ENCODE assay signal across 23 cellular contexts in genomic region chr5:12730354-12730753, GRCh38.
DNase-seq lines count a peak whose midpoint lies in the region; ATAC-seq, FAIRE-seq and TF ChIP-seq lines count a peak whose summit lies in the region.
"Had no signal": no experiment of that assay in that cellular context is flagged by ENCODE, and none has a peak within 500 bp of the region (broad histone marks: within the 10 kb centered on the region; RNA-seq: fewer than 3 reads in every experiment).

No MANE protein-coding gene starts in this region.

- H2BK12ac ChIP-seq in H1 (ENCODE audit: low read depth, low read length), result no peak overlapping the region

- dilution Hi-C loops in IMR-90 (cut with HindIII; ENCODE audit: low sequenced_read_pairs, unreplicated experiment), result no loop called here

- H2BK15ac ChIP-seq in IMR-90 (ENCODE audit: low read depth, low read length) (no peak overlapping the region), H1 (ENCODE audit: low read length) (no peak overlapping the region)

- TF ChIP-seq CTCF in HepG2 (CRISPR knock-in tag; IDR thresholded peaks at IDR 0.05) (no peak), right lobe of liver (IDR thresholded peaks at IDR 0.05) (no peak), IMR-90 (conservative IDR thresholded peaks at IDR 0.05; ENCODE audit: low read depth, low read length) (no peak), H1 (IDR thresholded peaks at IDR 0.05; ENCODE audit: control extremely low read depth in 1 of 3, insufficient read depth in 1 of 3, low read depth in 1 of 3, low read length in 3 of 3) (no peak)

- BruUV-seq in HepG2 (replicated peaks; lab: Mats Ljungman, UMichigan) (no TSS peak), IMR-90 (replicated peaks; lab: Mats Ljungman, UMichigan) (no TSS peak)

- H3K18ac ChIP-seq in IMR-90 (ENCODE audit: low read depth, low read length), result no peak overlapping the region
- H3K18ac ChIP-seq in H1 (ENCODE audit: extremely low read depth, low read length), result no peak overlapping the region

- H2BK120ac ChIP-seq in IMR-90 (ENCODE audit: low read depth, low read length) (no peak overlapping the region), H1 (replicated peaks; ENCODE audit: low read depth, low read length) (no peak overlapping the region)

- no peaks in the 10 kb centered on the region for H3K23me2 ChIP-seq in H1 (ENCODE audit: low read depth, low read length)

- H3K4me2 ChIP-seq in HepG2 (ENCODE audit: low read depth, low read length) (no peak overlapping the region), IMR-90 (ENCODE audit: low read depth, low read length) (no peak overlapping the region), H1 (ENCODE audit: insufficient read depth in 1 of 2, low read depth in 2 of 2, low read length in 2 of 2) (no peak overlapping the region)
- H3K4me2 ChIP-seq: BLaER1 had no signal

- H2BK5ac ChIP-seq in IMR-90 (ENCODE audit: low read depth, low read length, poor library complexity, severe bottlenecking) (no peak overlapping the region), H1 (ENCODE audit: low read depth, low read length) (no peak overlapping the region)

- H3K4ac ChIP-seq in IMR-90 (ENCODE audit: low read depth, low read length) (no peak overlapping the region), H1 (replicated peaks; ENCODE audit: insufficient read length, low read depth, low read length) (no peak overlapping the region)

- H4K20me1 ChIP-seq in HepG2 (ENCODE audit: insufficient read depth, low read length) (no peaks in the 10 kb centered on the region), IMR-90 (ENCODE audit: insufficient read depth, low read length) (no peaks in the 10 kb centered on the region), H1 (replicated peaks in 1 of 2; ENCODE audit: control insufficient read depth in 1 of 2, insufficient read depth in 2 of 2, low read length in 2 of 2) (no peaks in the 10 kb centered on the region)
- H4K20me1 ChIP-seq: BLaER1 had no signal

- H3K4me1 ChIP-seq in HepG2 (ENCODE audit: insufficient read depth, low read length) (no peaks in the 10 kb centered on the region), right lobe of liver (no peaks in the 10 kb centered on the region), IMR-90 (ENCODE audit: control insufficient read depth, insufficient read depth, low read length) (no peaks in the 10 kb centered on the region), H1 (replicated peaks in 1 of 4; ENCODE audit: control insufficient read depth in 3 of 4, insufficient read depth in 4 of 4, low read length in 3 of 4) (no peaks in the 10 kb centered on the region)
- H3K4me1 ChIP-seq: BE2C, BLaER1 had no signal

- 29% methylated on average over 1 of the region's 1 CpG for WGBS in HepG2 (ENCODE audit: low lambda C conversion rate)
- 100% methylated on average over 1 of the region's 1 CpG for WGBS in right lobe of liver (ENCODE audit: insufficient coverage, low coverage, low lambda C conversion rate, missing lambda C conversion rate)
- WGBS in IMR-90 (ENCODE audit: extremely low coverage in 2 of 2, insufficient read length in 1 of 2), 2 experiments, result no CpG with 5 or more reads among the region's 1 CpG
- 100% methylated on average over 1 of the region's 1 CpG; no CpG with 5 or more reads in 1 of the 2 experiments for WGBS in H1 (ENCODE audit: extremely low coverage in 1 of 2, insufficient coverage in 1 of 2, insufficient read length in 1 of 2, insufficient replicate concordance in 2 of 2, low coverage in 1 of 2, low lambda C conversion rate in 2 of 2, missing lambda C conversion rate in 1 of 2), 2 experiments

- no peak overlapping the region for H2AK5ac ChIP-seq in IMR-90 (ENCODE audit: low read depth, low read length)
- no peak overlapping the region for H2AK5ac ChIP-seq in H1 (ENCODE audit: low read depth, low read length)

- TF ChIP-seq POLR2A in HepG2 (IDR thresholded peaks at IDR 0.05; ENCODE audit: insufficient read depth in 1 of 2, low read depth in 2 of 2, low read length in 2 of 2) (no peak), right lobe of liver (IDR thresholded peaks at IDR 0.05) (no peak), IMR-90 (IDR thresholded peaks at IDR 0.05; ENCODE audit: low read depth, low read length) (no peak), H1 (IDR thresholded peaks at IDR 0.05; ENCODE audit: control extremely low read depth in 1 of 2, low read depth in 2 of 2, low read length in 2 of 2) (no peak; a peak in 1 of 3 replicates)

- H4K5ac ChIP-seq in IMR-90 (ENCODE audit: low read depth, low read length) (no peak overlapping the region), H1 (ENCODE audit: insufficient read length, low read depth, low read length) (no peak overlapping the region)

- no peaks in the 10 kb centered on the region for H3K9me1 ChIP-seq in IMR-90 (ENCODE audit: insufficient read depth, low read length)

- FAIRE-seq in HepG2 (lab: Jason Lieb, UNC) (no peak), H1 (lab: Jason Lieb, UNC) (no peak)
- FAIRE-seq: G401.6, GM12891, GM19239 had no signal

- in situ Hi-C loops in HepG2 (cut with HindIII; ENCODE audit: extremely low pct_ligation_motif_present, low pct_unique_long_range_greater_than_20kb), result no loop called here
- in situ Hi-C loops in IMR-90 (cut with MboI; ENCODE audit: low sequenced_read_pairs), result no loop called here

- DNase-seq in HepG2 (ENCODE audit: low spot score) (no peak), right lobe of liver (no peak), IMR-90 (no peak), H1 (ENCODE audit: low read depth in 1 of 2, low spot score in 2 of 2) (no peak), NOMO-1 (lab: John Stamatoyannopoulos, UW; ENCODE audit: unreplicated experiment in 2 of 2) (no peak), NCI-H1092 (lab: John Stamatoyannopoulos, UW) (no peak)
- DNase-seq: ACHN; BE2C; C1 segment of cervical spinal cord; CD4-positive, alpha-beta memory T cell; CD4-positive, CD25-positive, alpha-beta regulatory T cell; CD8-positive, alpha-beta memory T cell; COR-L47; DMS 273 treated with DMSO at 0.1 percent for 48 hours; DMS153; DMS53; DMS79 treated with DMSO at 0.1 percent for 48 hours; GF-D8 had no signal

- no peak overlapping the region for H4K91ac ChIP-seq in IMR-90 (ENCODE audit: insufficient read depth, low read depth, low read length)
- H4K91ac ChIP-seq in H1 (replicated peaks; ENCODE audit: insufficient read length, low read length), result no peak overlapping the region

- no peaks in the 10 kb centered on the region for H3K79me2 ChIP-seq in HepG2 (ENCODE audit: insufficient read depth, low read length)
- H3K79me2 ChIP-seq in H1 (ENCODE audit: control insufficient read depth in 1 of 2, insufficient read depth in 2 of 2, low read length in 2 of 2), result no peaks in the 10 kb centered on the region

- POLR2A ChIA-PET in HepG2 (lab: Yijun Ruan, JAX) (no interaction called here), IMR-90 (lab: Charles Lee; ENCODE audit: unreplicated experiment) (no interaction called here), H1 (lab: Charles Lee; ENCODE audit: partially characterized antibody) (interaction anchor here (0.6 kb wide), 2 partner anchors 19 to 238 kb away, joined by 3 to 4 read pairs; no protein-coding TSS in a partner anchor)

- H3K4me3 ChIP-seq in HepG2 (replicated peaks in 1 of 3; ENCODE audit: insufficient read depth in 1 of 3, low read depth in 2 of 3, low read length in 3 of 3), result no peak overlapping the region
- H3K4me3 ChIP-seq in right lobe of liver, result no peak overlapping the region
- H3K4me3 ChIP-seq in IMR-90 (ENCODE audit: insufficient read depth, low read depth, low read length), result no peak overlapping the region
- no peak overlapping the region for H3K4me3 ChIP-seq in H1 (ENCODE audit: extremely low read depth in 1 of 4, insufficient read depth in 2 of 4, low read depth in 3 of 4, low read length in 4 of 4)
- H3K4me3 ChIP-seq: BLaER1 had no signal

- H3K27ac ChIP-seq in HepG2 (ENCODE audit: extremely low read length, insufficient read depth, low read length) (no peak overlapping the region), right lobe of liver (no peak overlapping the region), IMR-90 (ENCODE audit: insufficient read depth, low read length) (no peak overlapping the region), H1 (ENCODE audit: low read depth, low read length) (no peak overlapping the region)
- H3K27ac ChIP-seq: 22Rv1, BLaER1 had no signal

- no peak for TF ChIP-seq RAD21 in HepG2 (CRISPR knock-in tag; IDR thresholded peaks at IDR 0.05)
- no peak for TF ChIP-seq RAD21 in IMR-90 (IDR thresholded peaks at IDR 0.05; ENCODE audit: low read length)
- TF ChIP-seq RAD21 in H1 (IDR thresholded peaks at IDR 0.05 in 1 of 2, conservative IDR thresholded peaks at IDR 0.05 in 1 of 2; ENCODE audit: low read depth in 2 of 2, low read length in 2 of 2), result no peak

- peaks cover 88% of the 10 kb centered on the region for H3K9me3 ChIP-seq in HepG2 (ENCODE audit: low read length)
- H3K9me3 ChIP-seq in right lobe of liver, result no peaks in the 10 kb centered on the region
- no peaks in the 10 kb centered on the region; the same call in 1 of the 2 replicates for H3K9me3 ChIP-seq in IMR-90 (ENCODE audit: control insufficient read depth, insufficient read depth, low read length)
- H3K9me3 ChIP-seq in H1 (ENCODE audit: insufficient read depth in 2 of 2, low read depth in 1 of 2, low read length in 1 of 2), result peaks cover 11 to 18% of the 10 kb centered on the region in 2 experiments
- H3K9me3 ChIP-seq: BE2C had no signal

- H3K79me1 ChIP-seq in IMR-90 (ENCODE audit: low read depth in 1 of 2, low read length in 2 of 2) (no peaks in the 10 kb centered on the region), H1 (ENCODE audit: low read depth, low read length) (no peaks in the 10 kb centered on the region)

- H3K23ac ChIP-seq in IMR-90 (ENCODE audit: low read depth, low read length), result no peak overlapping the region
- H3K23ac ChIP-seq in H1 (ENCODE audit: insufficient read length), result no peak overlapping the region

- no peak for ATAC-seq in HepG2
- no peak for ATAC-seq in right lobe of liver
- no peak for ATAC-seq in IMR-90 (ENCODE audit: low read depth)

- no peak for TF ChIP-seq EP300 in HepG2 (IDR thresholded peaks at IDR 0.05; ENCODE audit: low read depth in 2 of 2, low read length in 2 of 2)
- TF ChIP-seq EP300 in HepG2 (CRISPR knock-in tag; IDR thresholded peaks at IDR 0.05; ENCODE audit: borderline replicate concordance), result no peak
- TF ChIP-seq EP300 in H1 (IDR thresholded peaks at IDR 0.05; ENCODE audit: borderline replicate concordance in 1 of 2, low read depth in 2 of 2, low read length in 2 of 2), result no peak

- H3K27me3 ChIP-seq in HepG2 (ENCODE audit: control insufficient read depth in 1 of 2, insufficient read depth in 2 of 2, low read length in 2 of 2) (no peaks in the 10 kb centered on the region), right lobe of liver (no peaks in the 10 kb centered on the region), IMR-90 (ENCODE audit: control insufficient read depth, insufficient read depth, low read length) (no peaks in the 10 kb centered on the region), H1 (replicated peaks in 1 of 4; ENCODE audit: control insufficient read depth in 3 of 4, extremely low read depth in 1 of 4, insufficient read depth in 3 of 4, low read length in 3 of 4) (no peaks in the 10 kb centered on the region)
- H3K27me3 ChIP-seq: BE2C, BLaER1 had no signal

- H2BK20ac ChIP-seq in IMR-90 (ENCODE audit: low read depth, low read length) (no peak overlapping the region), H1 (ENCODE audit: low read length) (no peak overlapping the region)

- H2AFZ ChIP-seq in HepG2 (ENCODE audit: low read length), result no peak overlapping the region
- H2AFZ ChIP-seq in IMR-90 (replicated peaks; ENCODE audit: low read length, poor library complexity), result no peak overlapping the region
- H2AFZ ChIP-seq in H1 (ENCODE audit: low read length), result no peak overlapping the region

- H3K14ac ChIP-seq in IMR-90 (replicated peaks; ENCODE audit: low read depth, low read length) (no peak overlapping the region), H1 (ENCODE audit: insufficient read length) (no peak overlapping the region)

- H4K8ac ChIP-seq in IMR-90 (ENCODE audit: low read depth in 2 of 2, low read length in 2 of 2), result no peak overlapping the region
- H4K8ac ChIP-seq in H1 (ENCODE audit: extremely low read depth, insufficient read depth, low read length), result no peak overlapping the region

- H3K9ac ChIP-seq in HepG2 (ENCODE audit: insufficient read depth, low read depth, low read length) (no peak overlapping the region), IMR-90 (ENCODE audit: low read depth, low read length) (no peak overlapping the region), H1 (replicated peaks in 1 of 4; ENCODE audit: extremely low read depth in 1 of 4, low read depth in 3 of 4, low read length in 3 of 4) (no peak overlapping the region)
- H3K9ac ChIP-seq: BLaER1 had no signal

- CTCF ChIA-PET in HepG2 (lab: Yijun Ruan, JAX; ENCODE audit: low intra/inter-chr PET ratio, low total read pairs), result no interaction called here
- CTCF ChIA-PET in IMR-90 (lab: Yijun Ruan, JAX), result interaction anchor here (0.6 kb wide), 1 partner anchor 11 kb away, joined by 3 read pairs; no protein-coding TSS in a partner anchor
- CTCF ChIA-PET in H1 (lab: Charles Lee; ENCODE audit: partially characterized antibody), result interaction anchor here (0.7 kb wide), 1 partner anchor 12 kb away, joined by 3 read pairs; no protein-coding TSS in a partner anchor

- H2AK9ac ChIP-seq in IMR-90 (replicated peaks; ENCODE audit: low read depth, low read length, poor library complexity), result no peak overlapping the region

- H3K56ac ChIP-seq in IMR-90 (ENCODE audit: extremely low read depth, insufficient read depth, low read length) (no peak overlapping the region), H1 (replicated peaks; ENCODE audit: insufficient read length, low read depth, low read length) (no peak overlapping the region)

- H3K36me3 ChIP-seq in HepG2 (replicated peaks in 1 of 2; ENCODE audit: control insufficient read depth in 1 of 2, insufficient read depth in 2 of 2, low read length in 2 of 2) (no peaks in the 10 kb centered on the region), right lobe of liver (no peaks in the 10 kb centered on the region), IMR-90 (ENCODE audit: control insufficient read depth, insufficient read depth, low read length) (no peaks in the 10 kb centered on the region), H1 (ENCODE audit: control insufficient read depth in 2 of 4, insufficient read depth in 4 of 4, low read length in 3 of 4) (no peaks in the 10 kb centered on the region; a peak in 2 of 8 replicates)
- H3K36me3 ChIP-seq: BE2C, BLaER1 had no signal

- intact Hi-C loops in HepG2 (cut with micrococcal nuclease; ENCODE audit: unreplicated experiment) (no loop called here), right lobe of liver (cut with DNase I) (no loop called here), IMR-90 (cut with micrococcal nuclease) (no loop called here)

Comparison
In these comparisons a context has a peak if more than half of its experiments do, and no peak if none do; other contexts are left out.
1. Of the 41 proteins assayed by ChIP-seq in both HepG2 and H1: peak only in HepG2: none; only in H1: none; in both: MAFK; in neither: 40.